In the genomic region with DNA sequence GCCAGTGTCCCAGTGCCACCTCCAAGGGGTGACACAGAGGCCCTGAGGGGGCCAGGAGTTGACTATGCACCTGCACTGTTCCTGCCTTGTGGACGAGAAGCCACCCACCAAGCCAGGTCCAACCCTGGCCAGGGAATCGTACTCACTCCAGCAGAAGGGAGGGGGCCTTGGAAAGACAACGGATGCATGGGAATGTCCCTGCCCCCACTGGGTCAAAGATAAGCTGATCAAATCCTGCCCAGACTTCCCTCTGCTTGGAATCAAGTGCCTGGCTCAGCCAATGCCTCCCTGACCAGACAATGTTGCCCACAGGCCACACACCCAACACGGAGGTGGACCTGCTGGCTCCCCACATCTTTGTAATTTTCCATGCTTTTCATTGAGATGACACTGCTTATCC, we compare ENCODE assay signal across 1 cellular context.
TF ChIP-seq lines count a peak whose summit lies in the region.

No MANE protein-coding gene starts in this region.

TF ChIP-seq in WTC11, 78 proteins besides CTCF, POLR2A, EP300 and RAD21 (continued from another document):
- TF ChIP-seq STAT6 (CRISPR knock-in tag; conservative IDR thresholded peaks at IDR 0.05; ENCODE audit: low read depth) = no peak
- no peak for TF ChIP-seq ZNF416 (CRISPR knock-in tag; IDR thresholded peaks at IDR 0.05)
- no peak for TF ChIP-seq ZNF532 (CRISPR knock-in tag; IDR thresholded peaks at IDR 0.05; ENCODE audit: borderline replicate concordance)
- TF ChIP-seq, protein P1, sequence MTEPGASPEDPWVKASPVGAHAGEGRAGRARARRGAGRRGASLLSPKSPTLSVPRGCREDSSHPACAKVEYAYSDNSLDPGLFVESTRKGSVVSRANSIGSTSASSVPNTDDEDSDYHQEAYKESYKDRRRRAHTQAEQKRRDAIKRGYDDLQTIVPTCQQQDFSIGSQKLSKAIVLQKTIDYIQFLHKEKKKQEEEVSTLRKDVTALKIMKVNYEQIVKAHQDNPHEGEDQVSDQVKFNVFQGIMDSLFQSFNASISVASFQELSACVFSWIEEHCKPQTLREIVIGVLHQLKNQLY (CRISPR knock-in tag; IDR thresholded peaks at IDR 0.05) = no peak
- TF ChIP-seq JUN (CRISPR knock-in tag; IDR thresholded peaks at IDR 0.05) = no peak
- no peak for TF ChIP-seq GTF2I (CRISPR knock-in tag; conservative IDR thresholded peaks at IDR 0.05)
- TF ChIP-seq ZNF219 (CRISPR knock-in tag; IDR thresholded peaks at IDR 0.05; ENCODE audit: borderline replicate concordance) = no peak
- TF ChIP-seq MXD4 (CRISPR knock-in tag; IDR thresholded peaks at IDR 0.05; ENCODE audit: borderline replicate concordance) = no peak
- TF ChIP-seq FOXP1 (CRISPR knock-in tag; IDR thresholded peaks at IDR 0.05; ENCODE audit: borderline replicate concordance) = no peak
- no peak for TF ChIP-seq SP1 (CRISPR knock-in tag; conservative IDR thresholded peaks at IDR 0.05)
- no peak for TF ChIP-seq CREM (CRISPR knock-in tag; IDR thresholded peaks at IDR 0.05)
